12 cellular contexts compared by ENCODE assay signal in the genomic region with DNA sequence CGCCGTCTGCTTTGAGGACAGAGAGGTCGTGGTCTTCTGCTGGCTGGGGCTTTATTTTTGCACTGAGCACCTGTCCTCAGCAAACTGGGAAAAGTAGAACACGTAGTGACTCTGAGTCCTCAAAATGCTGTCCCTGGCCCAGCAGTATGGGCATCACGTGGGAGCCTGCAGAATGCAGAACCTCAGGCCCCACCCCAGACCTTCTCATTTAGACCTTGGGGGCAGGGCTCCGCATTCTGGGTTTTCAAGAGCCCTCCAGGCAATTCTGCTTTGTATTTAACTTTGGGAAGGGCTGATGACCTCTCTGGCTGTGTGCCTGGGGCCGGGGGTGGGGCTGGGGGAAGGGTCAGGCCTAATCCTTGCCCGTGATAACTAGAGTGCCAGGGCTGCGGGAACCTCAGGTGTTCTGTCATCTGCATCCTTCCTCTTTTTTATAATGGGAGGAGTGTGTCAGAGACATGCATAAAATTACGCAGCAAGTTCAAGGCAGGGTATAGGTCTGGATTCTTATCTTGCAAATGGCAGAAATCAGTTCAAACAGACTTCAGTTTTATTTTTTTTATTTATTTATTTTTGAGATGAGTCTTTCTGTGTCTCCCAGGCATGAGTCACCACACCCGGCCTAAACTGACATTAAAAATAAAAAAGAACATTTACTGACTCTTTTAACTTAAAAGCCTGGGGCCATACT. TPM values are rescaled to one million over a fixed set of nuclear protein-coding genes. Genes with fewer than 3 reads are reported as not detected.
DNase-seq lines count a peak whose midpoint lies in the region; ATAC-seq lines count a peak whose summit lies in the region.
"Had no signal": no experiment of that assay in that cellular context is flagged by ENCODE, and none has a peak within 500 bp of the region (broad histone marks: within the 10 kb centered on the region; RNA-seq: fewer than 3 reads in every experiment).

No MANE protein-coding gene starts in this region.

- H3K27ac ChIP-seq in iPS-20b (ENCODE audit: low read length), result no peak overlapping the region

- no peak for DNase-seq in stimulated activated naive CD8-positive, alpha-beta T cell treated with anti-CD3 and anti-CD28 coated beads, Interleukin-15, amount 100 ng/mL, for 72 hours
- DNase-seq in T1000 (lab: John Stamatoyannopoulos, UW) (peak; percentile 41), H4 (ENCODE audit: low spot score) (no peak), HuH-7.5 (ENCODE audit: low spot score) (no peak)
- DNase-seq: activated naive CD4-positive, alpha-beta T cell treated with Interleukin-2 at 50 U/mL for 16 hours; midbrain; NCI-H2227 treated with DMSO at 0.1 percent for 48 hours; small intestine had no signal

- H3K4me3 ChIP-seq in iPS-20b (ENCODE audit: low read length), result peak overlapping the region; percentile 49; the same call in 1 of the 2 replicates

- peaks cover 42% of the 10 kb centered on the region for H3K36me3 ChIP-seq in iPS-20b (ENCODE audit: insufficient read depth, low read depth, low read length)

- H3K27me3 Mint-ChIP-seq in stimulated activated naive CD8-positive, alpha-beta T cell treated with anti-CD3 and anti-CD28 coated beads, Interleukin-15, Interleukin-2, amounts not matched to agents 100 ng/mL and 50 ng/mL, for 24 hours, result no peaks in the 10 kb centered on the region
- no peaks in the 10 kb centered on the region for H3K27me3 Mint-ChIP-seq in stimulated activated naive CD8-positive, alpha-beta T cell treated with anti-CD3 and anti-CD28 coated beads, Interleukin-15, amount 100 ng/mL, for 72 hours

- no peaks in the 10 kb centered on the region for H3K27me3 ChIP-seq in iPS-20b (ENCODE audit: insufficient read depth, low read length)

- H3K36me3 Mint-ChIP-seq in stimulated activated naive CD8-positive, alpha-beta T cell treated with anti-CD3 and anti-CD28 coated beads, Interleukin-15, Interleukin-2, amounts not matched to agents 100 ng/mL and 50 ng/mL, for 24 hours (ENCODE audit: low read depth), result peaks cover 63% of the 10 kb centered on the region

- peak overlapping the region; percentile 43; the same call in 1 of the 2 replicates for H3K9ac ChIP-seq in iPS-20b (ENCODE audit: low read depth, low read length)

- H3K9me3 ChIP-seq in iPS-20b (ENCODE audit: insufficient read depth, low read depth, low read length), result no peaks in the 10 kb centered on the region

- H3K4me3 Mint-ChIP-seq in stimulated activated naive CD8-positive, alpha-beta T cell treated with anti-CD3 and anti-CD28 coated beads, Interleukin-15, Interleukin-2, amounts not matched to agents 100 ng/mL and 50 ng/mL, for 24 hours, result no peak overlapping the region
- no peak overlapping the region for H3K4me3 Mint-ChIP-seq in stimulated activated naive CD8-positive, alpha-beta T cell treated with anti-CD3 and anti-CD28 coated beads, Interleukin-15, amount 100 ng/mL, for 72 hours

- ATAC-seq in stimulated activated naive CD8-positive, alpha-beta T cell treated with anti-CD3 and anti-CD28 coated beads, Interleukin-15, amount 100 ng/mL, for 72 hours, result no peak
- ATAC-seq in HG03159 (IDR thresholded peaks at IDR 0.05; ENCODE audit: unreplicated experiment), result no peak
- ATAC-seq in GM21515 (IDR thresholded peaks at IDR 0.05; ENCODE audit: unreplicated experiment), result no peak

- H3K4me1 ChIP-seq in iPS-20b (ENCODE audit: insufficient read depth, low read length), result peaks cover 32% of the 10 kb centered on the region; the same call in 1 of the 2 replicates

- H3K9me3 Mint-ChIP-seq in stimulated activated naive CD8-positive, alpha-beta T cell treated with anti-CD3 and anti-CD28 coated beads, Interleukin-15, Interleukin-2, amounts not matched to agents 100 ng/mL and 50 ng/mL, for 24 hours, result no peaks in the 10 kb centered on the region
- no peaks in the 10 kb centered on the region for H3K9me3 Mint-ChIP-seq in stimulated activated naive CD8-positive, alpha-beta T cell treated with anti-CD3 and anti-CD28 coated beads, Interleukin-15, amount 100 ng/mL, for 72 hours

- H3K4me1 Mint-ChIP-seq in stimulated activated naive CD8-positive, alpha-beta T cell treated with anti-CD3 and anti-CD28 coated beads, Interleukin-15, Interleukin-2, amounts not matched to agents 100 ng/mL and 50 ng/mL, for 24 hours (ENCODE audit: low read depth), result peaks cover 41% of the 10 kb centered on the region
- peaks cover 49% of the 10 kb centered on the region for H3K4me1 Mint-ChIP-seq in stimulated activated naive CD8-positive, alpha-beta T cell treated with anti-CD3 and anti-CD28 coated beads, Interleukin-15, amount 100 ng/mL, for 72 hours

- peak overlapping the region; percentile 61 for H3K27ac Mint-ChIP-seq in stimulated activated naive CD8-positive, alpha-beta T cell treated with anti-CD3 and anti-CD28 coated beads, Interleukin-15, Interleukin-2, amounts not matched to agents 100 ng/mL and 50 ng/mL, for 24 hours
- peak overlapping the region in 1 of 2 donors; percentile 9 for H3K27ac Mint-ChIP-seq in stimulated activated naive CD8-positive, alpha-beta T cell treated with anti-CD3 and anti-CD28 coated beads, Interleukin-15, amount 100 ng/mL, for 72 hours

RNA-seq across cellular contexts. Expression of a gene that starts 11.1 kb away (rescaled TPM):
- 24.4 and 29.8 TPM in 2 replicates for total RNA-seq in H4 (2014; rRNA removed; shearing (Covaris generic))
